In the genomic region with DNA sequence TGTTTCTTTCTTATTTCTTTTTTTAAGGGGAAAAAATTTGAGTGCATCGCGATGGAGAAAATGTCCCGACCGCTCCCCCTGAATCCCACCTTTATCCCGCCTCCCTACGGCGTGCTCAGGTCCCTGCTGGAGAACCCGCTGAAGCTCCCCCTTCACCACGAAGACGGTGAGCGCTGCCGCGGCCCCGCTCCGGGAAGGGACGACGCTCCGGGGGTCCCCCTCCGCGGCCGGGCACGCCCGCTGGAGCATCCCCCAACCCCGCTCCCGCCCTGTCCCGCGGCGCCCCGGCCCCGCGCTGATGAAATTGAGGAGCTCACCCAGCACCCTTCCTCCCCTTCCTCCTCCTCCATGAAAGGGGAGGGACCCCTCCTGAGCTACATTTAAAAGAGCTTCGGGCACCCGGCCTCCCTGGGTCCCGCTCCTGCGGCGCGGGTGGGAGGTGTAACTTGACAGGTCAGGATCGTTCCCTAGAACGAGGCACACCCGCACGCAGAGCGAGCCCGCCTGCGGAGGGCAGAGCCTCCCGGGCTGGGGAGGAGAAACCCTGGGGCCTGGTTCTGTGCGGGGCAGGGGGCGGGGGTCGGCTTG, we compare ENCODE assay signal across 8 cellular contexts. TPM values are rescaled to one million over a fixed set of nuclear protein-coding genes. Genes with fewer than 3 reads are reported as not detected.
A peak's percentile ranks its signal among the peaks of the same experiment; 100 is the strongest.
DNase-seq lines count a peak whose midpoint lies in the region; ATAC-seq and TF ChIP-seq lines count a peak whose summit lies in the region.

No MANE protein-coding gene starts in this region.

- H3K36me3 Mint-ChIP-seq in natural killer cell treated with Interleukin-12 subunit alpha and Interleukin-12 subunit beta and Interleukin-15 and Interleukin-18, amount 100 ng/mL, for 72 hours, result no peaks in the 10 kb centered on the region

- no peaks in the 10 kb centered on the region for H3K9me3 Mint-ChIP-seq in natural killer cell treated with Interleukin-12 subunit alpha and Interleukin-12 subunit beta and Interleukin-15 and Interleukin-18, amount 100 ng/mL, for 72 hours

- H3K9ac ChIP-seq in ES-I3 (ENCODE audit: low read depth, low read length), result peak overlapping the region; percentile 52; the same call in 1 of the 2 replicates

- H3K27ac ChIP-seq in WERI-Rb-1, result no peak overlapping the region

- no peak for TF ChIP-seq CTCF in WERI-Rb-1 (IDR thresholded peaks at IDR 0.05; ENCODE audit: low read depth, low read length)
- no peak for TF ChIP-seq CTCF in epithelial cell of esophagus (IDR thresholded peaks at IDR 0.05; ENCODE audit: insufficient read depth, low read depth, low read length, missing control alignments)

- DNase-seq in WERI-Rb-1 (no peak), epithelial cell of esophagus (ENCODE audit: low read depth) (no peak), DMS79 treated with DMSO at 0.1 percent for 48 hours (lab: John Stamatoyannopoulos, UW) (no peak)
- no peak for DNase-seq in natural killer cell treated with Interleukin-12 subunit alpha and Interleukin-12 subunit beta and Interleukin-15 and Interleukin-18, amount 100 ng/mL, for 72 hours (ENCODE audit: low spot score)

- peaks cover 25% of the 10 kb centered on the region for H3K27me3 ChIP-seq in WERI-Rb-1 (ENCODE audit: insufficient read depth, low read depth, severe bottlenecking)

- peak overlapping the region; percentile 27 for H3K4me3 Mint-ChIP-seq in natural killer cell treated with Interleukin-12 subunit alpha and Interleukin-12 subunit beta and Interleukin-15 and Interleukin-18, amount 100 ng/mL, for 72 hours

- peaks cover 9 to 12% of the 10 kb centered on the region in 2 donors for H3K4me1 Mint-ChIP-seq in natural killer cell treated with Interleukin-12 subunit alpha and Interleukin-12 subunit beta and Interleukin-15 and Interleukin-18, amount 100 ng/mL, for 72 hours (ENCODE audit: low read depth in 2 of 2)

- H3K9me3 ChIP-seq in ES-I3 (ENCODE audit: control insufficient read depth, insufficient read depth, low read length) (no peaks in the 10 kb centered on the region), WERI-Rb-1 (ENCODE audit: severe bottlenecking) (peaks cover 4% of the 10 kb centered on the region)

- no peaks in the 10 kb centered on the region for H3K4me1 ChIP-seq in ES-I3 (ENCODE audit: insufficient read depth, low read length)

- H3K36me3 ChIP-seq in ES-I3 (ENCODE audit: insufficient read depth, low read length) (no peaks in the 10 kb centered on the region), WERI-Rb-1 (no peaks in the 10 kb centered on the region)

- no peak for ATAC-seq in natural killer cell treated with Interleukin-12 subunit alpha and Interleukin-12 subunit beta and Interleukin-15 and Interleukin-18, amount 100 ng/mL, for 72 hours
- ATAC-seq in HG02623 (IDR thresholded peaks at IDR 0.05; ENCODE audit: unreplicated experiment) (no peak), GM21737 (IDR thresholded peaks at IDR 0.05; ENCODE audit: unreplicated experiment) (no peak), HG02571 (IDR thresholded peaks at IDR 0.05; ENCODE audit: unreplicated experiment) (no peak)

- peaks cover 55 to 68% of the 10 kb centered on the region in 2 donors for H3K27me3 Mint-ChIP-seq in natural killer cell treated with Interleukin-12 subunit alpha and Interleukin-12 subunit beta and Interleukin-15 and Interleukin-18, amount 100 ng/mL, for 72 hours

- no peak overlapping the region for H3K27ac Mint-ChIP-seq in natural killer cell treated with Interleukin-12 subunit alpha and Interleukin-12 subunit beta and Interleukin-15 and Interleukin-18, amount 100 ng/mL, for 72 hours

- H3K4me3 ChIP-seq in WERI-Rb-1 (ENCODE audit: low read depth, low read length) (peak overlapping the region; percentile 55), epithelial cell of esophagus (ENCODE audit: low read length) (peak overlapping the region; percentile 35)

RNA-seq across cellular contexts. Expression of a gene that starts 0.8 kb away (rescaled TPM):
- 1 to 10 TPM in 1 of 2 donors, under 1 TPM in 1; 0.21 to 1.4 TPM for total RNA-seq in natural killer cell treated with Interleukin-12 subunit alpha and Interleukin-12 subunit beta and Interleukin-15 and Interleukin-18, amount 100 ng/mL, for 72 hours
